1 cellular context compared by ENCODE assay signal in the genomic region with DNA sequence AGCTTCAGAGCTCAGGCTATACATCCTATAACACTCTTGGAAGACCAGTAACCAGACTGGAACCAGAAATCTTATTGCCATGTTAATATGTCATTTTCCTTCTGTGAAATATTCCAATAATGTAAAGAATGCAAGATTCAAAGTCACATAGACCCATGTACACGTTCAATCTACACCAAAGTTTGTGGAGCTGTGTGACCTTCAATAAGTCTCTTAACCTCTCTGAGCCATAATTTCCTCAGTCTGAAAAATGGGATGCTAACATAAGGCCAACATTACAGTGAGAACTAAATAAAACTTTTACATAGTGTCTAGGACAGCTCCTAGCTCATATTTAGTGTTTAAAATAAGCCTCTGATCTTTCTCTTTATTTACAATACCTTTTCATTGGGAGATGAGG.
TF ChIP-seq lines count a peak whose summit lies in the region.

No MANE protein-coding gene starts in this region.

TF ChIP-seq in A549, 52 proteins besides CTCF, POLR2A, EP300 and RAD21 (continued from another document):
- TF ChIP-seq TFCP2L1 (CRISPR knock-in tag; IDR thresholded peaks at IDR 0.05) (peak; percentile 68; the same call in 1 of the 2 replicates), FOSB (CRISPR knock-in tag; IDR thresholded peaks at IDR 0.05) (no peak), MYC (IDR thresholded peaks at IDR 0.05; ENCODE audit: borderline replicate concordance, low read length) (no peak), CHD2 (IDR thresholded peaks at IDR 0.05; ENCODE audit: low read length, partially characterized antibody) (no peak)
- TF ChIP-seq, protein P1, sequence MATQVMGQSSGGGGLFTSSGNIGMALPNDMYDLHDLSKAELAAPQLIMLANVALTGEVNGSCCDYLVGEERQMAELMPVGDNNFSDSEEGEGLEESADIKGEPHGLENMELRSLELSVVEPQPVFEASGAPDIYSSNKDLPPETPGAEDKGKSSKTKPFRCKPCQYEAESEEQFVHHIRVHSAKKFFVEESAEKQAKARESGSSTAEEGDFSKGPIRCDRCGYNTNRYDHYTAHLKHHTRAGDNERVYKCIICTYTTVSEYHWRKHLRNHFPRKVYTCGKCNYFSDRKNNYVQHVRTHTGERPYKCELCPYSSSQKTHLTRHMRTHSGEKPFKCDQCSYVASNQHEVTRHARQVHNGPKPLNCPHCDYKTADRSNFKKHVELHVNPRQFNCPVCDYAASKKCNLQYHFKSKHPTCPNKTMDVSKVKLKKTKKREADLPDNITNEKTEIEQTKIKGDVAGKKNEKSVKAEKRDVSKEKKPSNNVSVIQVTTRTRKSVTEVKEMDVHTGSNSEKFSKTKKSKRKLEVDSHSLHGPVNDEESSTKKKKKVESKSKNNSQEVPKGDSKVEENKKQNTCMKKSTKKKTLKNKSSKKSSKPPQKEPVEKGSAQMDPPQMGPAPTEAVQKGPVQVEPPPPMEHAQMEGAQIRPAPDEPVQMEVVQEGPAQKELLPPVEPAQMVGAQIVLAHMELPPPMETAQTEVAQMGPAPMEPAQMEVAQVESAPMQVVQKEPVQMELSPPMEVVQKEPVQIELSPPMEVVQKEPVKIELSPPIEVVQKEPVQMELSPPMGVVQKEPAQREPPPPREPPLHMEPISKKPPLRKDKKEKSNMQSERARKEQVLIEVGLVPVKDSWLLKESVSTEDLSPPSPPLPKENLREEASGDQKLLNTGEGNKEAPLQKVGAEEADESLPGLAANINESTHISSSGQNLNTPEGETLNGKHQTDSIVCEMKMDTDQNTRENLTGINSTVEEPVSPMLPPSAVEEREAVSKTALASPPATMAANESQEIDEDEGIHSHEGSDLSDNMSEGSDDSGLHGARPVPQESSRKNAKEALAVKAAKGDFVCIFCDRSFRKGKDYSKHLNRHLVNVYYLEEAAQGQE (IDR thresholded peaks at IDR 0.05) = no peak
TF ChIP-seq in A549: peak in this region for 7.
